8 cellular contexts compared by ENCODE assay signal in genomic region chr15:74988007-74988800, GRCh38. TPM values are rescaled to one million over a fixed set of nuclear protein-coding genes. Genes with fewer than 3 reads are reported as not detected.
DNase-seq lines count a peak whose midpoint lies in the region; ATAC-seq, FAIRE-seq and TF ChIP-seq lines count a peak whose summit lies in the region.

No MANE protein-coding gene starts in this region.

- no peak overlapping the region for H3K9ac ChIP-seq in GM12878 (ENCODE audit: control insufficient read depth, insufficient read depth, low read length)

- H3K4me1 Mint-ChIP-seq in naive thymus-derived CD4-positive, alpha-beta T cell, result peaks cover 0 to 6% (median 0%) of the 10 kb centered on the region in 7 donors

- H3K4me1 ChIP-seq in Panc1 (ENCODE audit: control insufficient read depth, insufficient read depth, low read length), result no peaks in the 10 kb centered on the region
- H3K4me1 ChIP-seq in GM12878 (ENCODE audit: control insufficient read depth, insufficient read depth, low read length), result peaks cover 8% of the 10 kb centered on the region
- H3K4me1 ChIP-seq in naive thymus-derived CD4-positive, alpha-beta T cell (ENCODE audit: control insufficient read depth in 2 of 2, insufficient read depth in 2 of 2, low read length in 2 of 2), result no peaks in the 10 kb centered on the region

- H3K27me3 Mint-ChIP-seq in naive thymus-derived CD4-positive, alpha-beta T cell, result peaks cover 0 to 23% (median 5%) of the 10 kb centered on the region in 5 donors

- TF ChIP-seq RAD21 in GM12878 (IDR thresholded peaks at IDR 0.05; ENCODE audit: insufficient read depth, low read depth, low read length), result peak; percentile 60

- no peak overlapping the region for H3K4me3 ChIP-seq in Panc1 (ENCODE audit: low read depth in 2 of 2, low read length in 2 of 2)
- H3K4me3 ChIP-seq in GM12878, result no peak overlapping the region
- no peak overlapping the region for H3K4me3 ChIP-seq in naive thymus-derived CD4-positive, alpha-beta T cell (ENCODE audit: low read length)

- H3K79me2 ChIP-seq in GM12878 (ENCODE audit: control insufficient read depth, insufficient read depth, low read length), result no peaks in the 10 kb centered on the region

- no peak for TF ChIP-seq EP300 in GM12878 (IDR thresholded peaks at IDR 0.05; ENCODE audit: borderline replicate concordance in 1 of 2, control insufficient read depth in 1 of 2, low read depth in 2 of 2, low read length in 2 of 2)

- FAIRE-seq in GM12878 (lab: Jason Lieb, UNC), result peak; percentile 61

- H3K4me3 Mint-ChIP-seq in naive thymus-derived CD4-positive, alpha-beta T cell, result no peak overlapping the region

- no peak overlapping the region for H3K4me2 ChIP-seq in GM12878 (ENCODE audit: control insufficient read depth, insufficient read depth)

- no peak overlapping the region for H3K27ac Mint-ChIP-seq in naive thymus-derived CD4-positive, alpha-beta T cell

- H3K9me3 Mint-ChIP-seq in naive thymus-derived CD4-positive, alpha-beta T cell, result peaks cover 0 to 6% (median 0%) of the 10 kb centered on the region in 11 donors

- H3K27me3 ChIP-seq in Panc1 (ENCODE audit: control insufficient read depth, insufficient read depth, low read length) (peaks cover 5% of the 10 kb centered on the region; the same call in 1 of the 2 replicates), GM12878 (replicated peaks in 1 of 2; ENCODE audit: control insufficient read depth in 2 of 2, insufficient read depth in 2 of 2, low read length in 1 of 2) (no peaks in the 10 kb centered on the region)
- no peaks in the 10 kb centered on the region for H3K27me3 ChIP-seq in naive thymus-derived CD4-positive, alpha-beta T cell (ENCODE audit: control insufficient read depth in 2 of 2, insufficient read depth in 2 of 2, low read length in 2 of 2)

- 22% methylated on average over 4 of the region's 4 CpGs for WGBS in GM12878 (ENCODE audit: insufficient coverage, insufficient replicate concordance, low lambda C conversion rate, missing lambda C conversion rate)

- ATAC-seq in Panc1, result peak; percentile 97
- peak; percentile 87 for ATAC-seq in GM12878
- peak; percentile 65 for ATAC-seq in naive thymus-derived CD4-positive, alpha-beta T cell
- no peak for ATAC-seq in GM18511 (IDR thresholded peaks at IDR 0.05; ENCODE audit: unreplicated experiment)
- no peak for ATAC-seq in HG02623 (IDR thresholded peaks at IDR 0.05; ENCODE audit: unreplicated experiment)

- DNase-seq in DMS53 treated with DMSO at 0.1 percent for 48 hours (lab: John Stamatoyannopoulos, UW; ENCODE audit: unreplicated experiment) (peak; percentile 50), HPDE6-E6E7 (ENCODE audit: extremely low spot score) (peak; percentile 67), Panc1 (ENCODE audit: low read depth, low spot score) (no peak), GM12878 (ENCODE audit: low read depth, low spot score) (no peak), NCI-H1048 (lab: John Stamatoyannopoulos, UW) (no peak)
- peak in 6 of 9 donors; percentile 8 to 33 (median 18) for DNase-seq in naive thymus-derived CD4-positive, alpha-beta T cell

- H3K36me3 ChIP-seq in Panc1 (ENCODE audit: control insufficient read depth, insufficient read depth, low read length), result no peaks in the 10 kb centered on the region
- H3K36me3 ChIP-seq in GM12878 (ENCODE audit: control insufficient read depth in 2 of 2, insufficient read depth in 2 of 2, low read length in 1 of 2), result no peaks in the 10 kb centered on the region
- H3K36me3 ChIP-seq in naive thymus-derived CD4-positive, alpha-beta T cell (ENCODE audit: control insufficient read depth in 2 of 3, insufficient read depth in 3 of 3, low read length in 3 of 3), result no peaks in the 10 kb centered on the region

- BruUV-seq in Panc1 (replicated peaks; lab: Mats Ljungman, UMichigan), result no TSS peak
- no TSS peak for BruUV-seq in GM12878 (replicated peaks; lab: Mats Ljungman, UMichigan)

- CTCF ChIA-PET in Panc1 (lab: Charles Lee) (interaction anchor here (1.1 kb wide), 1 partner anchor 38 kb away, joined by 3 read pairs; no protein-coding TSS in a partner anchor), GM12878 (lab: Yijun Ruan, JAX) (interaction anchor here (0.5 to 1.7 kb wide), 13 partner anchors 10 to 791 kb away, joined by 3 to 10 read pairs (median 4); partner anchors contain the start of genes FAM219B and RPP25)
- CTCF ChIA-PET in naive thymus-derived CD4-positive, alpha-beta T cell (lab: Charles Lee), result interaction anchor here (1.0 kb wide), 1 partner anchor 8 kb away, joined by 3 read pairs; no protein-coding TSS in a partner anchor

- POLR2A ChIA-PET in Panc1 (lab: Charles Lee), result no interaction called here
- POLR2A ChIA-PET in GM12878 (lab: Charles Lee), result interaction anchor here (0.7 kb wide), 1 partner anchor 262 kb away, joined by 4 read pairs; no protein-coding TSS in a partner anchor
- POLR2A ChIA-PET in naive thymus-derived CD4-positive, alpha-beta T cell (lab: Charles Lee), result no interaction called here

- intact Hi-C loops in Panc1 (cut with micrococcal nuclease; ENCODE audit: unreplicated experiment), result no loop called here
- intact Hi-C loops in GM12878 (cut with micrococcal nuclease; ENCODE audit: unreplicated experiment), result loop anchor here (2.0 kb wide), 1 partner anchor 37 kb away; no protein-coding TSS in a partner anchor
- intact Hi-C loops in naive thymus-derived CD4-positive, alpha-beta T cell (cut with micrococcal nuclease), result loop anchor here in 1 of 2 donors (1.0 kb wide), 2 partner anchors 32 to 353 kb away; partner anchors contain the start of gene RPP25

- H3K36me3 Mint-ChIP-seq in naive thymus-derived CD4-positive, alpha-beta T cell, result no peaks in the 10 kb centered on the region

- SMC1A ChIA-PET in GM12878 (lab: Charles Lee; ENCODE audit: uncharacterized antibody, unreplicated experiment), result interaction anchor here (1.1 to 1.7 kb wide), 5 partner anchors 10 to 36 kb away, joined by 3 to 4 read pairs (median 3); no protein-coding TSS in a partner anchor

- no peaks in the 10 kb centered on the region for H4K20me1 ChIP-seq in GM12878 (ENCODE audit: control insufficient read depth, insufficient read depth)

- H2AFZ ChIP-seq in GM12878 (ENCODE audit: control insufficient read depth, low read depth, low read length), result no peak overlapping the region

- in situ Hi-C loops in Panc1 (cut with HindIII; ENCODE audit: low pct_unique_long_range_greater_than_20kb, low sequenced_read_pairs) (no loop called here), GM12878 (cut with MboI) (no loop called here)

- RAD21 ChIA-PET in GM12878 (lab: Charles Lee; ENCODE audit: unreplicated experiment), result interaction anchor here (1.3 kb wide), 1 partner anchor 31 kb away, joined by 4 read pairs; the partner anchor contains the start of gene RPP25

- TF ChIP-seq CTCF in Panc1 (IDR thresholded peaks at IDR 0.05), result peak; percentile 88
- TF ChIP-seq CTCF in GM12878 (IDR thresholded peaks at IDR 0.05 in 2 of 3, conservative IDR thresholded peaks at IDR 0.05 in 1 of 3; ENCODE audit: control insufficient read depth in 2 of 3, extremely low read depth in 1 of 3, insufficient read depth in 1 of 3, low read depth in 3 of 3, low read length in 3 of 3), result peak; percentile 59 to 64 (median 59)

- no peaks in the 10 kb centered on the region for H3K9me3 ChIP-seq in Panc1 (ENCODE audit: control insufficient read depth, insufficient read depth, low read depth, low read length)
- no peaks in the 10 kb centered on the region for H3K9me3 ChIP-seq in GM12878 (replicated peaks; ENCODE audit: control insufficient read depth, insufficient read depth, low read length)
- H3K9me3 ChIP-seq in naive thymus-derived CD4-positive, alpha-beta T cell (ENCODE audit: control insufficient read depth in 2 of 3, low read length in 3 of 3), result no peaks in the 10 kb centered on the region

- H3K27ac ChIP-seq in Panc1 (ENCODE audit: low read length), result no peak overlapping the region
- no peak overlapping the region for H3K27ac ChIP-seq in GM12878 (ENCODE audit: control insufficient read depth, insufficient read depth)
- no peak overlapping the region for H3K27ac ChIP-seq in naive thymus-derived CD4-positive, alpha-beta T cell (ENCODE audit: low read depth, low read length)

- TF ChIP-seq POLR2A in GM12878 (IDR thresholded peaks at IDR 0.05; ENCODE audit: low read depth, low read length), result no peak

RNA-seq across cellular contexts. Expression of gene SCAMP5, which starts 7.2 kb away (rescaled TPM):
- 11.2 TPM for total RNA-seq in Panc1 (2021; ENCODE audit: unreplicated experiment)
- polyA plus RNA-seq in Panc1 (2012; ENCODE audit: insufficient read length), result 13.5 TPM
- total RNA-seq in GM12878 (2013; cell fraction: nucleolus; rRNA removed), result 5.9 and 8.5 TPM in 2 replicates
- total RNA-seq in GM12878 (2014; rRNA removed), result 20.2 and 22.2 TPM in 2 replicates
- total RNA-seq in GM12878 (2014; rRNA removed; fragmentation: Illumina TruSeq; extraction: Trizol), result 13.6 and 15.0 TPM in 2 replicates
- total RNA-seq in GM12878 (2021), result 24.8 and 25.5 TPM in 2 replicates
- polyA plus RNA-seq in GM12878 (2011; ENCODE audit: low read depth), result 7.6 TPM
- polyA plus RNA-seq in GM12878 (2011; rRNA removed), result 15.7 and 24.3 TPM in 2 replicates
- polyA plus RNA-seq in GM12878 (2011; cell fraction: cytosol; rRNA removed), result 28.5 and 32.2 TPM in 2 replicates
- polyA plus RNA-seq in GM12878 (2011; cell fraction: nucleus; rRNA removed), result 19.4 and 24.8 TPM in 2 replicates
- 8.5 and 11.0 TPM in 2 replicates for polyA plus RNA-seq in GM12878 (2012)
- polyA plus RNA-seq in GM12878 (2014; fragmentation: Illumina TruSeq; extraction: Trizol), result 26.3 and 30.3 TPM in 2 replicates
- polyA plus RNA-seq in GM12878 (2014; fragmentation: Nextera tagmentation; extraction: Ambion mirVana), result 1 to 10 TPM; 2.3 to 2.5 TPM
- polyA plus RNA-seq in GM12878 (2014; rRNA removed), result 35.5 and 41.6 TPM in 2 replicates
- polyA plus RNA-seq in GM12878 (2016; fragmentation: Nextera tagmentation; extraction: Ambion mirVana), result 1 to 10 TPM; 1.6 to 1.7 TPM
- 21.5 and 25.9 TPM in 2 replicates for polyA minus RNA-seq in GM12878 (2011; rRNA and poly(A)+ RNA removed)
- 9.0 and 9.6 TPM in 2 replicates for polyA minus RNA-seq in GM12878 (2011; cell fraction: cytosol; rRNA and poly(A)+ RNA removed)
- 3.3 and 7.8 TPM in 2 replicates for polyA minus RNA-seq in GM12878 (2011; cell fraction: nucleus; rRNA and poly(A)+ RNA removed)
- 1 to 10 TPM in 2 of 5 experiments, under 1 TPM in 3; 0.35 to 9.5 (median 0.87) TPM for total RNA-seq in naive thymus-derived CD4-positive, alpha-beta T cell
- polyA plus RNA-seq in naive thymus-derived CD4-positive, alpha-beta T cell, result under 1 TPM; 0.06 to 0.15 TPM

RNA-seq across cellular contexts. Expression of gene RPP25, which starts 31.6 kb away (rescaled TPM):
- total RNA-seq in Panc1 (2021; ENCODE audit: unreplicated experiment), result 40.1 TPM
- 33.3 TPM for polyA plus RNA-seq in Panc1 (2012; ENCODE audit: insufficient read length)
- total RNA-seq in GM12878 (2013; cell fraction: nucleolus; rRNA removed), result 2.0 and 2.4 TPM in 2 replicates
- 6.3 and 7.0 TPM in 2 replicates for total RNA-seq in GM12878 (2014; rRNA removed)
- total RNA-seq in GM12878 (2014; rRNA removed; fragmentation: Illumina TruSeq; extraction: Trizol), result 3.1 and 3.5 TPM in 2 replicates
- 8.1 and 8.9 TPM in 2 replicates for total RNA-seq in GM12878 (2021)
- 1.0 TPM for polyA plus RNA-seq in GM12878 (2011; ENCODE audit: low read depth)
- polyA plus RNA-seq in GM12878 (2011; rRNA removed), result 0.29 and 0.41 TPM in 2 replicates
- 0.78 and 1.0 TPM in 2 replicates for polyA plus RNA-seq in GM12878 (2011; cell fraction: cytosol; rRNA removed)
- polyA plus RNA-seq in GM12878 (2011; cell fraction: nucleus; rRNA removed), result 0.45 and 0.64 TPM in 2 replicates
- polyA plus RNA-seq in GM12878 (2012), result 1.8 and 2.6 TPM in 2 replicates
- polyA plus RNA-seq in GM12878 (2014; fragmentation: Illumina TruSeq; extraction: Trizol), result 3.1 and 3.2 TPM in 2 replicates
- polyA plus RNA-seq in GM12878 (2014; fragmentation: Nextera tagmentation; extraction: Ambion mirVana), result 1 to 10 TPM in 1 of 2 experiments, under 1 TPM in 1; 0.63 to 1.8 TPM
- 5.8 and 7.2 TPM in 2 replicates for polyA plus RNA-seq in GM12878 (2014; rRNA removed)
- 10 to 100 TPM in 1 of 2 experiments, 1 to 10 TPM in 1; 7.4 to 10.8 TPM for polyA plus RNA-seq in GM12878 (2016; fragmentation: Nextera tagmentation; extraction: Ambion mirVana)
- polyA minus RNA-seq in GM12878 (2011; rRNA and poly(A)+ RNA removed), result 0.44 and 0.57 TPM in 2 replicates
- polyA minus RNA-seq in GM12878 (2011; cell fraction: cytosol; rRNA and poly(A)+ RNA removed), result 1.6 TPM in 2 replicates
- polyA minus RNA-seq in GM12878 (2011; cell fraction: nucleus; rRNA and poly(A)+ RNA removed), result 0.73 and 0.86 TPM in 2 replicates
- 1 to 10 TPM in 4 of 5 experiments, under 1 TPM in 1; 0.95 to 5.8 (median 3.3) TPM for total RNA-seq in naive thymus-derived CD4-positive, alpha-beta T cell
- 1 to 10 TPM; 4.0 to 5.5 TPM for polyA plus RNA-seq in naive thymus-derived CD4-positive, alpha-beta T cell

RNA-seq across cellular contexts. Expression of gene PPCDC, which starts 35.2 kb away (rescaled TPM):
- total RNA-seq in Panc1 (2021; ENCODE audit: unreplicated experiment), result 26.1 TPM
- 21.9 TPM for polyA plus RNA-seq in Panc1 (2012; ENCODE audit: insufficient read length)
- total RNA-seq in GM12878 (2013; cell fraction: nucleolus; rRNA removed), result 112 and 121 TPM in 2 replicates
- 42.7 and 45.0 TPM in 2 replicates for total RNA-seq in GM12878 (2014; rRNA removed)
- total RNA-seq in GM12878 (2014; rRNA removed; fragmentation: Illumina TruSeq; extraction: Trizol), result 29.4 and 32.5 TPM in 2 replicates
- 40.2 and 43.3 TPM in 2 replicates for total RNA-seq in GM12878 (2021)
- polyA plus RNA-seq in GM12878 (2011; ENCODE audit: low read depth), result 25.0 TPM
- polyA plus RNA-seq in GM12878 (2011; rRNA removed), result 27.9 and 44.7 TPM in 2 replicates
- 61.6 and 76.5 TPM in 2 replicates for polyA plus RNA-seq in GM12878 (2011; cell fraction: cytosol; rRNA removed)
- 83.3 and 92.0 TPM in 2 replicates for polyA plus RNA-seq in GM12878 (2011; cell fraction: nucleus; rRNA removed)
- polyA plus RNA-seq in GM12878 (2012), result 27.6 and 38.4 TPM in 2 replicates
- 32.9 and 35.7 TPM in 2 replicates for polyA plus RNA-seq in GM12878 (2014; fragmentation: Illumina TruSeq; extraction: Trizol)
- 100 to 1,000 TPM in 1 of 2 experiments, 10 to 100 TPM in 1; 92.0 to 135 TPM for polyA plus RNA-seq in GM12878 (2014; fragmentation: Nextera tagmentation; extraction: Ambion mirVana)
- 68.2 and 69.9 TPM in 2 replicates for polyA plus RNA-seq in GM12878 (2014; rRNA removed)
- polyA plus RNA-seq in GM12878 (2016; fragmentation: Nextera tagmentation; extraction: Ambion mirVana), result 10 to 100 TPM; 65.4 to 67.9 TPM
- polyA minus RNA-seq in GM12878 (2011; rRNA and poly(A)+ RNA removed), result 37.2 and 70.2 TPM in 2 replicates
- 8.8 and 18.7 TPM in 2 replicates for polyA minus RNA-seq in GM12878 (2011; cell fraction: cytosol; rRNA and poly(A)+ RNA removed)
- polyA minus RNA-seq in GM12878 (2011; cell fraction: nucleus; rRNA and poly(A)+ RNA removed), result 51.0 and 104 TPM in 2 replicates
- total RNA-seq in naive thymus-derived CD4-positive, alpha-beta T cell, result 10 to 100 TPM; 11.7 to 31.3 (median 17.1) TPM
- 10 to 100 TPM; 12.4 to 14.5 TPM for polyA plus RNA-seq in naive thymus-derived CD4-positive, alpha-beta T cell

RNA-seq across cellular contexts. Expression of gene COX5A, which starts 50.3 kb away (rescaled TPM):
- total RNA-seq in Panc1 (2021; ENCODE audit: unreplicated experiment) (353 TPM), GM12878 (2014; rRNA removed) (143 and 156 TPM in 2 replicates), GM12878 (2014; rRNA removed; fragmentation: Illumina TruSeq; extraction: Trizol) (316 and 330 TPM in 2 replicates), GM12878 (2021) (420 and 445 TPM in 2 replicates)
- polyA plus RNA-seq in Panc1 (2012; ENCODE audit: insufficient read length), result 349 TPM
- total RNA-seq in GM12878 (2013; cell fraction: nucleolus; rRNA removed), result 19.8 and 20.4 TPM in 2 replicates
- polyA plus RNA-seq in GM12878 (2011; ENCODE audit: low read depth), result 231 TPM
- polyA plus RNA-seq in GM12878 (2011; rRNA removed) (365 and 451 TPM in 2 replicates), GM12878 (2014; fragmentation: Illumina TruSeq; extraction: Trizol) (367 and 459 TPM in 2 replicates), GM12878 (2014; fragmentation: Nextera tagmentation; extraction: Ambion mirVana) (100 to 1,000 TPM in 1 of 2 experiments, 10 to 100 TPM in 1; 84.5 to 350 TPM), GM12878 (2014; rRNA removed) (421 and 474 TPM in 2 replicates), GM12878 (2016; fragmentation: Nextera tagmentation; extraction: Ambion mirVana) (1,000 to 10,000 TPM; 1,175 to 1,218 TPM)
- polyA plus RNA-seq in GM12878 (2011; cell fraction: cytosol; rRNA removed), result 285 and 309 TPM in 2 replicates
- 272 and 315 TPM in 2 replicates for polyA plus RNA-seq in GM12878 (2011; cell fraction: nucleus; rRNA removed)
- 619 and 621 TPM in 2 replicates for polyA plus RNA-seq in GM12878 (2012)
- 58.5 and 111 TPM in 2 replicates for polyA minus RNA-seq in GM12878 (2011; rRNA and poly(A)+ RNA removed)
- polyA minus RNA-seq in GM12878 (2011; cell fraction: cytosol; rRNA and poly(A)+ RNA removed), result 92.9 and 123 TPM in 2 replicates
- polyA minus RNA-seq in GM12878 (2011; cell fraction: nucleus; rRNA and poly(A)+ RNA removed), result 23.3 and 36.7 TPM in 2 replicates
- 100 to 1,000 TPM in 1 of 5 experiments, 10 to 100 TPM in 4; 44.4 to 210 (median 59.2) TPM for total RNA-seq in naive thymus-derived CD4-positive, alpha-beta T cell
- polyA plus RNA-seq in naive thymus-derived CD4-positive, alpha-beta T cell, result 100 to 1,000 TPM; 239 to 242 TPM

Comparison
In these comparisons a context has a peak if more than half of its experiments do, and no peak if none do; other contexts are left out.
1. DNase-seq: peak in DMS53 treated with DMSO at 0.1 percent for 48 hours (single experiment), HPDE6-E6E7 (single experiment) and naive thymus-derived CD4-positive, alpha-beta T cell (6 of 9); none in Panc1 (single experiment), GM12878 (single experiment) and NCI-H1048 (single experiment).
2. ATAC-seq: peak in Panc1 (single experiment), GM12878 (single experiment) and naive thymus-derived CD4-positive, alpha-beta T cell (single experiment); none in GM18511 (single experiment) and HG02623 (single experiment).